ENCODE assay signal across 9 cellular contexts in the genomic region with DNA sequence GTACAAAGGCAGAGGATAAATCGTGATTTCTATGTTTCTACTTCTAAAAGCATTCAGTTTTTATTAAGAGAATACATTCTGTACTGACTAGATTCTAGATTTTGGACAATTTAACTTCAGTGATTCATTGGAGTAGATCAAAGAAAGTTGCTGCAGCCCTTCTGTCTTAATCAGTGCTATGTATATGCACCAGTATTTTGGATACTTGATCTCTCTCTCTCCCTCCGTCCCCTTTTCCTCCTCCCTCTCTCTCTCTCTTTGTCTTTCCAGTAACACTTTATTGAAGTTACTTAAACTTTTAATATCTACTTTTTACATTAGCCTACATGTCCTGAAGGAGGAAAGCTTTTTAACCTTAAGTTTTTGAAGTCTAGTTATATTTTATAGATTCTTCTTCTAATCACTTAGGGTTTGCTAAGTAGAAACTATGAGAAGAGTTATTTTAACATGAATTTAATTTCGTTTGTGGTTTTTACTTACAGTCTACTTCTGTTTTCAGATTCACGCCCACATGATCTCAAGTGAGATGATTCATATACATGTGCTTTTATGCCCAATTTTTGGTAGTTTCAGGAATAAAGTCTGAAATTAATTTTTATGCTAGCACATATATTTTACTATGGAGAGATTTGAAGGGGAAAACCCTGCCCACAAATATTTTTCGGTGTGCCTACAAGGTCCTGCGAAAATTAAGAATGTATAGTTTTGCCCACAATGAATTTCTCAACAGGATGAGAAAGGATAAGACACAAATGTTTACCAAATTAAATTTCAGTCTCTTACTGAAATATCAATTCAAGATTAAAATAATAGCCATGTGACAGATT. TPM values are rescaled to one million over a fixed set of nuclear protein-coding genes. Genes with fewer than 3 reads are reported as not detected.
DNase-seq lines count a peak whose midpoint lies in the region; ATAC-seq and TF ChIP-seq lines count a peak whose summit lies in the region.
"Had no signal": no experiment of that assay in that cellular context is flagged by ENCODE, and none has a peak within 500 bp of the region (broad histone marks: within the 10 kb centered on the region; RNA-seq: fewer than 3 reads in every experiment).

No MANE protein-coding gene starts in this region.

- TF ChIP-seq CTCF in Peyer's patch (IDR thresholded peaks at IDR 0.05) = no peak

- peaks cover 0 to 26% (median 10%) of the 10 kb centered on the region in 4 donors for H3K4me1 ChIP-seq in Peyer's patch
- peaks cover 2% of the 10 kb centered on the region for H3K4me1 ChIP-seq in mesenchymal stem cell (ENCODE audit: control insufficient read depth, insufficient read depth, low read depth, low read length)

- no peak overlapping the region for H3K14ac ChIP-seq in mesenchymal stem cell (ENCODE audit: low read length in 2 of 2)

- H3K27ac ChIP-seq in Peyer's patch = peak overlapping the region in 3 of 4 donors; percentile 23 to 68 (median 47)
- H3K27ac ChIP-seq in mesenchymal stem cell (ENCODE audit: low read length, poor library complexity, severe bottlenecking) = no peak overlapping the region

- H4K91ac ChIP-seq in mesenchymal stem cell (ENCODE audit: low read length) = no peak overlapping the region

- H2BK15ac ChIP-seq in mesenchymal stem cell (ENCODE audit: low read depth, poor library complexity, severe bottlenecking) = no peak overlapping the region

- H3K79me1 ChIP-seq in mesenchymal stem cell (replicated peaks; ENCODE audit: low read length, poor library complexity, severe bottlenecking) = peaks cover 13% of the 10 kb centered on the region

- no peak overlapping the region for H3K23ac ChIP-seq in mesenchymal stem cell (ENCODE audit: low read length in 2 of 2)

- no peak overlapping the region for H3K4me2 ChIP-seq in mesenchymal stem cell (ENCODE audit: low read length, poor library complexity, severe bottlenecking)

- H4K8ac ChIP-seq in mesenchymal stem cell (ENCODE audit: low read length) = no peak overlapping the region

- H2AK5ac ChIP-seq in mesenchymal stem cell (ENCODE audit: low read length, severe bottlenecking) = no peak overlapping the region

- no peak overlapping the region for H2BK5ac ChIP-seq in mesenchymal stem cell (ENCODE audit: low read depth, low read length, poor library complexity, severe bottlenecking)

- no peak overlapping the region for H3K4ac ChIP-seq in mesenchymal stem cell (ENCODE audit: low read depth in 1 of 2, low read length in 2 of 2)

- no peak for TF ChIP-seq POLR2A in Peyer's patch (IDR thresholded peaks at IDR 0.05)

- H3K27me3 ChIP-seq in Peyer's patch (no peaks in the 10 kb centered on the region), mesenchymal stem cell (ENCODE audit: control insufficient read depth in 1 of 2, insufficient read depth in 1 of 2, low read length in 2 of 2) (no peaks in the 10 kb centered on the region)

- no peak overlapping the region for H2AFZ ChIP-seq in mesenchymal stem cell (ENCODE audit: low read depth, low read length)

- peak overlapping the region; percentile 80 for H3K9ac ChIP-seq in mesenchymal stem cell (ENCODE audit: low read length)

- no peak overlapping the region for H2BK120ac ChIP-seq in mesenchymal stem cell (ENCODE audit: low read depth, low read length)

- no peak overlapping the region for H3K4me3 ChIP-seq in Peyer's patch
- peak overlapping the region in 1 of 2 experiments; percentile 61 for H3K4me3 ChIP-seq in mesenchymal stem cell (ENCODE audit: insufficient read depth in 1 of 2, low read depth in 1 of 2, low read length in 2 of 2)
- H3K4me3 ChIP-seq: K562 had no signal

- WGBS in mesenchymal stem cell = 87% methylated on average over 3 of the region's 6 CpGs

- ATAC-seq in GM18517 (IDR thresholded peaks at IDR 0.05; ENCODE audit: unreplicated experiment) (peak; percentile 52), HG02678 (IDR thresholded peaks at IDR 0.05; ENCODE audit: unreplicated experiment) (peak; percentile 53)
- ATAC-seq: K562 had no signal

- H3K9me3 ChIP-seq in Peyer's patch (no peaks in the 10 kb centered on the region), mesenchymal stem cell (ENCODE audit: control insufficient read depth, low read length) (no peaks in the 10 kb centered on the region)

- H2BK12ac ChIP-seq in mesenchymal stem cell (ENCODE audit: low read length in 2 of 2) = no peak overlapping the region

- no peak overlapping the region for H3K18ac ChIP-seq in mesenchymal stem cell (ENCODE audit: low read depth in 1 of 2, low read length in 2 of 2)

- DNase-seq in Peyer's patch (no peak), mesenchymal stem cell (no peak), iPS-NIHi11 (ENCODE audit: low spot score) (no peak), iPS-NIHi7 (ENCODE audit: extremely low spot score) (no peak), cortex of kidney (lab: John Stamatoyannopoulos, UW) (no peak), NCI-H1694 treated with DMSO at 0.1 percent for 48 hours (lab: John Stamatoyannopoulos, UW) (no peak)

- no peaks in the 10 kb centered on the region for H3K36me3 ChIP-seq in Peyer's patch
- peaks cover 0 to 12% of the 10 kb centered on the region in 2 experiments for H3K36me3 ChIP-seq in mesenchymal stem cell (ENCODE audit: control insufficient read depth in 1 of 2, insufficient read depth in 2 of 2, low read depth in 1 of 2, low read length in 2 of 2)

RNA-seq across cellular contexts. Expression of gene MDFIC, which starts 9.1 kb away (rescaled TPM):
- 10 to 100 TPM in 2 of 4 donors, 1 to 10 TPM in 2; 4.3 to 36.3 (median 9.0) TPM for total RNA-seq in Peyer's patch
- 19.8 TPM for polyA plus RNA-seq in mesenchymal stem cell (2013, experiment 1 of 2)
- 22.1 TPM for polyA plus RNA-seq in mesenchymal stem cell (2013, experiment 2 of 2)
